ENCODE assay signal across 19 cellular contexts in the genomic region with DNA sequence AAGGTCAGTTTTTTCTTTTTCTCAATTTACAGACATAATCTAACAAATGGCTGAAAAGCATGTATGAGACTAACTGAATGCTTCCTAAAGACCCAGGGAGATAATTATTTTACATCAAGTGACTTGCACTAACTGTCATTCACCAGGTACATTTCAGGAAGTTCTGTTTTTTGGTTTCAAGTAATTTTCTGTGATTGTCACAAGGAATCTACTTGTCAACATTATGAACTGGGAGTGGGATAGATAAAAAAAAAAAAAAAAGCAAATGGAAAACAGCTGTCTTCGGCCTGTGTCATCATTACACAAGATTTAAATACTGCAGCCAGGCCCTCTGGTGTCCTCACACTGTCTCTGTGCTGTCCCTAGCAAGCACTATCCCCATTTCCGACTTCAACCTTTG.
A peak's percentile ranks its signal among the peaks of the same experiment; 100 is the strongest.
DNase-seq lines count a peak whose midpoint lies in the region; ATAC-seq and TF ChIP-seq lines count a peak whose summit lies in the region.
"Had no signal": no experiment of that assay in that cellular context is flagged by ENCODE, and none has a peak within 500 bp of the region (broad histone marks: within the 10 kb centered on the region; RNA-seq: fewer than 3 reads in every experiment).

No MANE protein-coding gene starts in this region.

- intact Hi-C loops in aorta (cut with DNase I), result no loop called here

- no peaks in the 10 kb centered on the region for H3K4me1 ChIP-seq in Peyer's patch
- H3K4me1 ChIP-seq in aorta (ENCODE audit: control insufficient read depth in 1 of 2, insufficient read depth in 2 of 2, low read length in 2 of 2), result no peaks in the 10 kb centered on the region
- H3K4me1 ChIP-seq: BLaER1 treated with 17β-estradiol and CSF1 and Interleukin-3, amounts not matched to agents 10 nM and 100 nM had no signal

- H3K9me3 ChIP-seq in Peyer's patch (no peaks in the 10 kb centered on the region), aorta (ENCODE audit: control insufficient read depth, low read length) (no peaks in the 10 kb centered on the region)
- H3K9me3 ChIP-seq: BLaER1 treated with 17β-estradiol and CSF1 and Interleukin-3, amounts not matched to agents 10 nM and 100 nM had no signal

- no peak overlapping the region for H3K27ac ChIP-seq in Peyer's patch
- no peak overlapping the region for H3K27ac ChIP-seq in aorta (ENCODE audit: low read depth in 1 of 2, low read length in 2 of 2)
- H3K27ac ChIP-seq: BLaER1 treated with 17β-estradiol and CSF1 and Interleukin-3, amounts not matched to agents 10 nM and 100 nM; C4-2B had no signal

- peak; percentile 87 for DNase-seq in SK-N-DZ (ENCODE audit: low spot score)
- DNase-seq in COR-L47 (lab: John Stamatoyannopoulos, UW), result no peak
- no peak for DNase-seq in Peyer's patch
- DNase-seq in aorta, result no peak
- DNase-seq: 8988T; ACHN; CD4-positive, alpha-beta T cell; CD8-positive, alpha-beta T cell; DMS 273 treated with DMSO at 0.1 percent for 48 hours; DMS153; DMS53; DMS79; DND-41; EL; GDM1 had no signal

- H3K27me3 ChIP-seq in Peyer's patch (no peaks in the 10 kb centered on the region), aorta (ENCODE audit: control insufficient read depth in 1 of 2, insufficient read depth in 2 of 2, low read length in 1 of 2) (no peaks in the 10 kb centered on the region)
- H3K27me3 ChIP-seq: BLaER1 treated with 17β-estradiol and CSF1 and Interleukin-3, amounts not matched to agents 10 nM and 100 nM had no signal

- H3K36me3 ChIP-seq in Peyer's patch, result no peaks in the 10 kb centered on the region
- no peaks in the 10 kb centered on the region for H3K36me3 ChIP-seq in aorta (ENCODE audit: control insufficient read depth in 1 of 2, insufficient read depth in 2 of 2, low read length in 1 of 2)
- H3K36me3 ChIP-seq: BLaER1 treated with 17β-estradiol and CSF1 and Interleukin-3, amounts not matched to agents 10 nM and 100 nM had no signal

- WGBS in aorta, 2 donors, result 69 to 74% methylated on average over 2 of the region's 2 CpGs

- TF ChIP-seq CTCF in Peyer's patch (IDR thresholded peaks at IDR 0.05), result no peak

- no peak overlapping the region for H3K4me3 ChIP-seq in Peyer's patch
- H3K4me3 ChIP-seq in aorta (ENCODE audit: low read length in 2 of 2), result no peak overlapping the region
- H3K4me3 ChIP-seq: BLaER1 treated with 17β-estradiol and CSF1 and Interleukin-3, amounts not matched to agents 10 nM and 100 nM; GM12878 had no signal

- no peak; the same call in 2 of the 3 replicates for ATAC-seq in SK-N-SH treated with all-trans-retinoic acid at 6 μM for 48 hours
- no peak for ATAC-seq in aorta (ENCODE audit: low FRiP score)
- ATAC-seq: CD8-positive, alpha-beta T cell; GM12878 had no signal

- no peak for TF ChIP-seq POLR2A in Peyer's patch (IDR thresholded peaks at IDR 0.05)

TF ChIP-seq in SK-N-SH treated with all-trans-retinoic acid at 6 μM for 48 hours, 23 proteins besides CTCF, POLR2A, EP300 and RAD21:
- TF ChIP-seq TCF4 (CRISPR knock-in tag; IDR thresholded peaks at IDR 0.05; ENCODE audit: borderline replicate concordance) (peak; percentile 47; the same call in 1 of the 2 replicates), ARNTL (CRISPR knock-in tag; IDR thresholded peaks at IDR 0.05; ENCODE audit: borderline replicate concordance, low read depth) (no peak)
